24 cellular contexts compared by ENCODE assay signal in the genomic region with DNA sequence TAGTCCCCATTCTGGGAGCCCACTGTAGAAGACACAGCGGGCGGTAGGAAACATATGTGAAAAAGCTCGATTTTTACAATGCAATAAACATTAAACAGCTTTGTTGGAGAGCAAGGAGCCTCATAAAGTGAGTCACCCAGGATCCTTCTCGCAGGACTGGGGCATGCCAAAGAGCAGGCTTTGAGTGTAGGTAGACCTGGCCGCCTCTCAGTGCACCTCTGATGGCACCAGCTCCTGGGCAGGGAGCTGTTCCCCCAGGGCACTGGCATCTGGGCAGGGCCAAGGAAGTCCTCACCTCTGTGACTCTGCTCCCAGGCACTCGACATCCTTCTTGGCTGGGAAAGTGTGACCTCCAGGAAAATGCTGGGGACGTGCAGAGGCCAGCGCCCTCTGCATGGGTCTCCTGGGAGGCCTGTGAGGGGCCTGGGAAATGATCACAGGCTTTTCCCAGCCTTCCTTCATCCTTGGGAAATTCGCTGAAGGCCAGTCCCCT.
DNase-seq lines count a peak whose midpoint lies in the region; ATAC-seq and TF ChIP-seq lines count a peak whose summit lies in the region.
"Had no signal": no experiment of that assay in that cellular context is flagged by ENCODE, and none has a peak within 500 bp of the region (broad histone marks: within the 10 kb centered on the region; RNA-seq: fewer than 3 reads in every experiment).

No MANE protein-coding gene starts in this region.

- H3K4me3 ChIP-seq in PC-3 (ENCODE audit: low read length) (no peak overlapping the region), heart left ventricle (no peak overlapping the region), trophoblast cell (ENCODE audit: low read depth, low read length) (no peak overlapping the region)
- H3K4me3 ChIP-seq: adrenal gland, cardiac muscle cell, GM12878, HAP-1, lung, stomach had no signal

- no peak overlapping the region for H4K8ac ChIP-seq in trophoblast cell (ENCODE audit: low read depth, low read length)

- H3K36me3 ChIP-seq in PC-3 (ENCODE audit: low read depth, low read length) (peaks cover 4% of the 10 kb centered on the region; the same call in 1 of the 2 replicates), heart left ventricle (no peaks in the 10 kb centered on the region), trophoblast cell (ENCODE audit: control insufficient read depth in 1 of 2, insufficient read depth in 2 of 2, low read length in 2 of 2) (no peaks in the 10 kb centered on the region)
- H3K36me3 ChIP-seq: adrenal gland, cardiac muscle cell, HAP-1, stomach had no signal

- peaks cover 11 to 18% (median 16%) of the 10 kb centered on the region in 7 donors for H3K9me3 Mint-ChIP-seq in CD14-positive monocyte

- H3K9me2 ChIP-seq in PC-3 (replicated peaks; ENCODE audit: low read length) = no peaks in the 10 kb centered on the region

- intact Hi-C loops in CD14-positive monocyte (cut with micrococcal nuclease) = no loop called here
- intact Hi-C loops in PC-3 (cut with micrococcal nuclease) = loop anchor here (2.0 kb wide), 2 partner anchors 125 to 185 kb away; no protein-coding TSS in a partner anchor
- intact Hi-C loops in heart left ventricle (cut with DNase I) = no loop called here

- peaks cover 21% of the 10 kb centered on the region for H3K4me1 Mint-ChIP-seq in CD14-positive monocyte

- H3K27ac Mint-ChIP-seq in CD14-positive monocyte = no peak overlapping the region

- H3K79me1 ChIP-seq in trophoblast cell (ENCODE audit: low read length) = no peaks in the 10 kb centered on the region

- TF ChIP-seq CTCF in CD14-positive monocyte (IDR thresholded peaks at IDR 0.05) (no peak), PC-3 (conservative IDR thresholded peaks at IDR 0.05; ENCODE audit: low read depth, low read length) (no peak), heart left ventricle (IDR thresholded peaks at IDR 0.05) (no peak)

- H2BK120ac ChIP-seq in trophoblast cell (ENCODE audit: insufficient read depth, low read length, poor library complexity) = peak overlapping the region; percentile 38

- 76 to 83% (median 78%) methylated on average over 8 to 9 of the region's 9 CpGs for whole genome bisulfite sequencing in heart left ventricle, 4 donors
- WGBS in trophoblast cell (ENCODE audit: extremely low coverage, insufficient coverage, insufficient read length) = no CpG with 5 or more reads among the region's 9 CpGs

- H2BK5ac ChIP-seq in trophoblast cell (ENCODE audit: low read depth, low read length, poor library complexity) = no peak overlapping the region

- POLR2A ChIA-PET in PC-3 (lab: Charles Lee; ENCODE audit: unreplicated experiment) = no interaction called here

- peak; percentile 24 for DNase-seq in CD14-positive monocyte (ENCODE audit: low spot score)
- DNase-seq in PC-3 = peak; percentile 78
- peak in 2 of 5 donors; percentile 45 to 55 for DNase-seq in heart left ventricle
- no peak for DNase-seq in trophoblast cell
- no peak for DNase-seq in NCI-H2029 treated with DMSO at 0.1 percent for 48 hours (lab: John Stamatoyannopoulos, UW)
- DNase-seq: activated CD4-positive, alpha-beta T cell treated with anti-CD3 and anti-CD28 coated beads for 4 hours; adrenal gland; C1 segment of cervical spinal cord; DMS 273 treated with DMSO at 0.1 percent for 48 hours; effector CD4-positive, alpha-beta T cell; GF-D8; NCI-H1048; NCI-H1930; NCI-H446 treated with DMSO at 0.1 percent for 48 hours; stomach; SW 1271 had no signal

- CTCF ChIA-PET in PC-3 (lab: Charles Lee) = interaction anchor here (0.6 to 1.0 kb wide), 3 partner anchors 68 to 184 kb away, joined by 3 to 9 read pairs (median 3); partner anchors contain the start of gene ST3GAL5

- peak overlapping the region; percentile 3 for H4K91ac ChIP-seq in trophoblast cell (ENCODE audit: low read depth, low read length)

- H3K9me3 ChIP-seq in PC-3 (ENCODE audit: low read length) (peaks cover 11% of the 10 kb centered on the region), heart left ventricle (peaks cover 0 to 25% (median 8%) of the 10 kb centered on the region in 12 donors), trophoblast cell (ENCODE audit: insufficient read depth, low read depth, low read length) (peaks cover 11% of the 10 kb centered on the region)
- H3K9me3 ChIP-seq: adrenal gland had no signal

- BruUV-seq in PC-3 (replicated peaks; lab: Mats Ljungman, UMichigan) = no TSS peak

- ATAC-seq in PC-3 = peak; percentile 100
- peak; percentile 15 to 59 (median 50) for ATAC-seq in heart left ventricle
- ATAC-seq in HG03159 (IDR thresholded peaks at IDR 0.05; ENCODE audit: unreplicated experiment) = no peak
- no peak for ATAC-seq in HG03469 (IDR thresholded peaks at IDR 0.05; ENCODE audit: unreplicated experiment)
- ATAC-seq in GM19467 (IDR thresholded peaks at IDR 0.05; ENCODE audit: unreplicated experiment) = no peak
- ATAC-seq: GM12878 had no signal

- H3K79me2 ChIP-seq in PC-3 (ENCODE audit: low read length) = no peaks in the 10 kb centered on the region
- no peaks in the 10 kb centered on the region for H3K79me2 ChIP-seq in trophoblast cell (ENCODE audit: control insufficient read depth, insufficient read depth, low read length, poor library complexity)

- no peaks in the 10 kb centered on the region for H3F3A ChIP-seq in PC-3 (ENCODE audit: low read length, unreplicated experiment)

- H4K12ac ChIP-seq in trophoblast cell (ENCODE audit: low read depth, low read length) = no peak overlapping the region

- H3K18ac ChIP-seq in trophoblast cell (ENCODE audit: low read length) = no peak overlapping the region

- H2BK12ac ChIP-seq in trophoblast cell (ENCODE audit: low read length) = peak overlapping the region; percentile 0

- H4K20me1 ChIP-seq in PC-3 (ENCODE audit: low read length) = no peaks in the 10 kb centered on the region

- H3K36me3 Mint-ChIP-seq in CD14-positive monocyte = peaks cover 10% of the 10 kb centered on the region in 2 donors

- H3K27ac ChIP-seq in PC-3 (ENCODE audit: low read length) = no peak overlapping the region
- peak overlapping the region in 4 of 12 donors; percentile 22 to 51 (median 22) for H3K27ac ChIP-seq in heart left ventricle
- H3K27ac ChIP-seq in trophoblast cell (ENCODE audit: low read depth, low read length) = no peak overlapping the region
- H3K27ac ChIP-seq: adrenal gland, cardiac muscle cell, RWPE1, stomach had no signal

- H3K27me3 ChIP-seq in PC-3 (ENCODE audit: low read length) (no peaks in the 10 kb centered on the region), heart left ventricle (peaks cover 0 to 24% (median 0%) of the 10 kb centered on the region in 9 donors), trophoblast cell (ENCODE audit: insufficient read depth, low read length) (no peaks in the 10 kb centered on the region)
- H3K27me3 ChIP-seq: adrenal gland, cardiac muscle cell, stomach had no signal

- H2AK5ac ChIP-seq in trophoblast cell (ENCODE audit: low read length) = no peak overlapping the region

- H3K4me1 ChIP-seq in PC-3 (ENCODE audit: insufficient read depth, low read length) (peaks cover 11% of the 10 kb centered on the region), heart left ventricle (peaks cover 0 to 5% (median 0%) of the 10 kb centered on the region in 12 donors), trophoblast cell (ENCODE audit: control insufficient read depth in 1 of 2, insufficient read depth in 2 of 2, low read length in 2 of 2) (peaks cover 10% of the 10 kb centered on the region in 2 experiments)
- H3K4me1 ChIP-seq: adrenal gland, HAP-1 had no signal

- no peak overlapping the region for H3K4me3 Mint-ChIP-seq in CD14-positive monocyte

- no peak overlapping the region for H3K9ac ChIP-seq in PC-3 (ENCODE audit: low read length)
- no peak overlapping the region for H3K9ac ChIP-seq in trophoblast cell (ENCODE audit: low read length)

- no peak overlapping the region for H2AFZ ChIP-seq in PC-3 (ENCODE audit: low read length)
- no peak overlapping the region for H2AFZ ChIP-seq in trophoblast cell (ENCODE audit: insufficient read depth, low read length, poor library complexity)

- no peak for TF ChIP-seq POLR2A in heart left ventricle (IDR thresholded peaks at IDR 0.05)

- H3K14ac ChIP-seq in trophoblast cell (ENCODE audit: low read length) = peak overlapping the region; percentile 5

- H3K23ac ChIP-seq in trophoblast cell (ENCODE audit: low read length) = no peak overlapping the region

- H3K4ac ChIP-seq in trophoblast cell (ENCODE audit: low read depth, low read length) = no peak overlapping the region

- H3K27me3 Mint-ChIP-seq in CD14-positive monocyte (ENCODE audit: low read depth in 3 of 3) = peaks cover 0 to 1% (median 0%) of the 10 kb centered on the region in 3 donors

- peak overlapping the region; percentile 32 for H3K4me2 ChIP-seq in PC-3 (ENCODE audit: low read length)
- no peak overlapping the region for H3K4me2 ChIP-seq in trophoblast cell (ENCODE audit: low read length)

Comparison
In these comparisons a context has a peak if more than half of its experiments do, and no peak if none do; other contexts are left out.
1. DNase-seq: peak in CD14-positive monocyte (single experiment) and PC-3 (single experiment); none in trophoblast cell (0 of 2) and NCI-H2029 treated with DMSO at 0.1 percent for 48 hours (single experiment).
2. ATAC-seq: peak in PC-3 (single experiment) and heart left ventricle (4 of 4); none in HG03159 (single experiment), HG03469 (single experiment) and GM19467 (single experiment).